Comparison of ENCODE assay signal across 1 cellular context in genomic region chr19:48899781-48900476, GRCh38.
TF ChIP-seq lines count a peak whose summit lies in the region.

Gene NUCB1 (plus strand): TSS chr19:48900312. CDS start chr19:48900797, 485 bp downstream.

TF ChIP-seq in HepG2, 621 proteins besides CTCF, POLR2A, EP300 and RAD21 (continued from another document and continues in another):
- TF ChIP-seq NCOA2 (CRISPR knock-in tag; IDR thresholded peaks at IDR 0.05) (no peak), CREB1 (IDR thresholded peaks at IDR 0.05) (peak; percentile 59; the same call in 1 of the 2 replicates), CREB1 (CRISPR knock-in tag; IDR thresholded peaks at IDR 0.05) (peak; percentile 86; the same call in 1 of the 2 replicates), ZKSCAN8 (CRISPR knock-in tag; IDR thresholded peaks at IDR 0.05; ENCODE audit: borderline replicate concordance) (no peak), SIN3A (IDR thresholded peaks at IDR 0.05; ENCODE audit: borderline replicate concordance, low read depth, low read length) (peak; percentile 44; the same call in 1 of the 2 replicates), FOXK2 (IDR thresholded peaks at IDR 0.05) (no peak), ZNF720 (CRISPR knock-in tag; IDR thresholded peaks at IDR 0.05) (no peak), TOPORS (CRISPR knock-in tag; IDR thresholded peaks at IDR 0.05) (no peak), MIXL1 (CRISPR knock-in tag; IDR thresholded peaks at IDR 0.05) (no peak), NFE2L2 (IDR thresholded peaks at IDR 0.05; ENCODE audit: low read length) (no peak), ATF1 (CRISPR knock-in tag; IDR thresholded peaks at IDR 0.05) (peak; percentile 77; the same call in 1 of the 2 replicates), NR0B2 (CRISPR knock-in tag; IDR thresholded peaks at IDR 0.05) (no peak), RFX1 (IDR thresholded peaks at IDR 0.05) (no peak), GATAD2A (CRISPR knock-in tag; IDR thresholded peaks at IDR 0.05) (peak; percentile 55), NFE2 (CRISPR knock-in tag; IDR thresholded peaks at IDR 0.05) (0 out of 2 replicates have a peak, but pooled peaks have one; percentile 7), ZNF501 (CRISPR knock-in tag; IDR thresholded peaks at IDR 0.05) (peak; percentile 74; the same call in 1 of the 2 replicates), THYN1 (CRISPR knock-in tag; IDR thresholded peaks at IDR 0.05; ENCODE audit: borderline replicate concordance, low read depth) (no peak), HBP1 (CRISPR knock-in tag; IDR thresholded peaks at IDR 0.05; ENCODE audit: low read depth) (no peak), ZNF678 (CRISPR knock-in tag; IDR thresholded peaks at IDR 0.05) (no peak), ZNF557 (CRISPR knock-in tag; IDR thresholded peaks at IDR 0.05) (peak; percentile 66), KDM5A (IDR thresholded peaks at IDR 0.05; ENCODE audit: borderline replicate concordance, low read length) (peak; percentile 64; the same call in 1 of the 2 replicates), MIER3 (CRISPR knock-in tag; IDR thresholded peaks at IDR 0.05; ENCODE audit: borderline replicate concordance) (peak; percentile 64; the same call in 1 of the 2 replicates), MTA1 (CRISPR knock-in tag; IDR thresholded peaks at IDR 0.05; ENCODE audit: borderline replicate concordance) (0 out of 2 replicates have a peak, but pooled peaks have one; percentile 32), SKI (IDR thresholded peaks at IDR 0.05; ENCODE audit: partially characterized antibody) (no peak), ZNF713 (CRISPR knock-in tag; IDR thresholded peaks at IDR 0.05) (no peak), MYC (CRISPR knock-in tag; IDR thresholded peaks at IDR 0.05; ENCODE audit: borderline replicate concordance) (peak; percentile 55; the same call in 1 of the 2 replicates), GATAD1 (CRISPR knock-in tag; IDR thresholded peaks at IDR 0.05) (peak; percentile 68), ZBTB44 (CRISPR knock-in tag; IDR thresholded peaks at IDR 0.05) (no peak), NONO (IDR thresholded peaks at IDR 0.05) (no peak), NONO (CRISPR knock-in tag; conservative IDR thresholded peaks at IDR 0.05) (peak; percentile 20; the same call in 1 of the 2 replicates), ZNF367 (CRISPR knock-in tag; IDR thresholded peaks at IDR 0.05; ENCODE audit: borderline replicate concordance) (no peak), NR2F1 (CRISPR knock-in tag; IDR thresholded peaks at IDR 0.05) (peak in 1 of 2 experiments; percentile 10; a peak in 2 of 4 replicates), TGIF2 (CRISPR knock-in tag; IDR thresholded peaks at IDR 0.05) (no peak), JARID2 (CRISPR knock-in tag; IDR thresholded peaks at IDR 0.05; ENCODE audit: insufficient replicate concordance) (no peak), ZNF704 (CRISPR knock-in tag; IDR thresholded peaks at IDR 0.05; ENCODE audit: borderline replicate concordance) (0 out of 2 replicates have a peak, but pooled peaks have one; percentile 30), NFYC (CRISPR knock-in tag; IDR thresholded peaks at IDR 0.05) (peak; percentile 83), E2F1 (CRISPR knock-in tag; IDR thresholded peaks at IDR 0.05) (peak; percentile 90), FOXP4 (CRISPR knock-in tag; IDR thresholded peaks at IDR 0.05) (peak; percentile 52), DMAP1 (CRISPR knock-in tag; IDR thresholded peaks at IDR 0.05) (peak; percentile 57; the same call in 1 of the 2 replicates), ZNF737 (CRISPR knock-in tag; IDR thresholded peaks at IDR 0.05; ENCODE audit: borderline replicate concordance) (no peak), ZNF224 (CRISPR knock-in tag; IDR thresholded peaks at IDR 0.05) (peak; percentile 73; the same call in 1 of the 2 replicates)
- TF ChIP-seq, protein P1, sequence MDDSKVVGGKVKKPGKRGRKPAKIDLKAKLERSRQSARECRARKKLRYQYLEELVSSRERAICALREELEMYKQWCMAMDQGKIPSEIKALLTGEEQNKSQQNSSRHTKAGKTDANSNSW (CRISPR knock-in tag; IDR thresholded peaks at IDR 0.05; ENCODE audit: borderline replicate concordance) = no peak
- TF ChIP-seq, protein P2, sequence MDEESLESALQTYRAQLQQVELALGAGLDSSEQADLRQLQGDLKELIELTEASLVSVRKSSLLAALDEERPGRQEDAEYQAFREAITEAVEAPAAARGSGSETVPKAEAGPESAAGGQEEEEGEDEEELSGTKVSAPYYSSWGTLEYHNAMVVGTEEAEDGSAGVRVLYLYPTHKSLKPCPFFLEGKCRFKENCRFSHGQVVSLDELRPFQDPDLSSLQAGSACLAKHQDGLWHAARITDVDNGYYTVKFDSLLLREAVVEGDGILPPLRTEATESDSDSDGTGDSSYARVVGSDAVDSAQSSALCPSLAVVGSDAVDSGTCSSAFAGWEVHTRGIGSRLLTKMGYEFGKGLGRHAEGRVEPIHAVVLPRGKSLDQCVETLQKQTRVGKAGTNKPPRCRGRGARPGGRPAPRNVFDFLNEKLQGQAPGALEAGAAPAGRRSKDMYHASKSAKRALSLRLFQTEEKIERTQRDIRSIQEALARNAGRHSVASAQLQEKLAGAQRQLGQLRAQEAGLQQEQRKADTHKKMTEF (CRISPR knock-in tag; IDR thresholded peaks at IDR 0.05) = peak; percentile 31; the same call in 1 of the 2 replicates
- TF ChIP-seq, protein P3, sequence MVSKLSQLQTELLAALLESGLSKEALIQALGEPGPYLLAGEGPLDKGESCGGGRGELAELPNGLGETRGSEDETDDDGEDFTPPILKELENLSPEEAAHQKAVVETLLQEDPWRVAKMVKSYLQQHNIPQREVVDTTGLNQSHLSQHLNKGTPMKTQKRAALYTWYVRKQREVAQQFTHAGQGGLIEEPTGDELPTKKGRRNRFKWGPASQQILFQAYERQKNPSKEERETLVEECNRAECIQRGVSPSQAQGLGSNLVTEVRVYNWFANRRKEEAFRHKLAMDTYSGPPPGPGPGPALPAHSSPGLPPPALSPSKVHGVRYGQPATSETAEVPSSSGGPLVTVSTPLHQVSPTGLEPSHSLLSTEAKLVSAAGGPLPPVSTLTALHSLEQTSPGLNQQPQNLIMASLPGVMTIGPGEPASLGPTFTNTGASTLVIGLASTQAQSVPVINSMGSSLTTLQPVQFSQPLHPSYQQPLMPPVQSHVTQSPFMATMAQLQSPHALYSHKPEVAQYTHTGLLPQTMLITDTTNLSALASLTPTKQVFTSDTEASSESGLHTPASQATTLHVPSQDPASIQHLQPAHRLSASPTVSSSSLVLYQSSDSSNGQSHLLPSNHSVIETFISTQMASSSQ (IDR thresholded peaks at IDR 0.05; ENCODE audit: low read depth) = no peak
- TF ChIP-seq, protein P3 (CRISPR knock-in tag; IDR thresholded peaks at IDR 0.05; ENCODE audit: borderline replicate concordance) = peak; percentile 61; the same call in 1 of the 2 replicates
- TF ChIP-seq, protein P4, sequence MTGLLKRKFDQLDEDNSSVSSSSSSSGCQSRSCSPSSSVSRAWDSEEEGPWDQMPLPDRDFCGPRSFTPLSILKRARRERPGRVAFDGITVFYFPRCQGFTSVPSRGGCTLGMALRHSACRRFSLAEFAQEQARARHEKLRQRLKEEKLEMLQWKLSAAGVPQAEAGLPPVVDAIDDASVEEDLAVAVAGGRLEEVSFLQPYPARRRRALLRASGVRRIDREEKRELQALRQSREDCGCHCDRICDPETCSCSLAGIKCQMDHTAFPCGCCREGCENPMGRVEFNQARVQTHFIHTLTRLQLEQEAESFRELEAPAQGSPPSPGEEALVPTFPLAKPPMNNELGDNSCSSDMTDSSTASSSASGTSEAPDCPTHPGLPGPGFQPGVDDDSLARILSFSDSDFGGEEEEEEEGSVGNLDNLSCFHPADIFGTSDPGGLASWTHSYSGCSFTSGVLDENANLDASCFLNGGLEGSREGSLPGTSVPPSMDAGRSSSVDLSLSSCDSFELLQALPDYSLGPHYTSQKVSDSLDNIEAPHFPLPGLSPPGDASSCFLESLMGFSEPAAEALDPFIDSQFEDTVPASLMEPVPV (CRISPR knock-in tag; IDR thresholded peaks at IDR 0.05) = 0 out of 2 replicates have a peak, but pooled peaks have one; percentile 54
- TF ChIP-seq, protein P5, sequence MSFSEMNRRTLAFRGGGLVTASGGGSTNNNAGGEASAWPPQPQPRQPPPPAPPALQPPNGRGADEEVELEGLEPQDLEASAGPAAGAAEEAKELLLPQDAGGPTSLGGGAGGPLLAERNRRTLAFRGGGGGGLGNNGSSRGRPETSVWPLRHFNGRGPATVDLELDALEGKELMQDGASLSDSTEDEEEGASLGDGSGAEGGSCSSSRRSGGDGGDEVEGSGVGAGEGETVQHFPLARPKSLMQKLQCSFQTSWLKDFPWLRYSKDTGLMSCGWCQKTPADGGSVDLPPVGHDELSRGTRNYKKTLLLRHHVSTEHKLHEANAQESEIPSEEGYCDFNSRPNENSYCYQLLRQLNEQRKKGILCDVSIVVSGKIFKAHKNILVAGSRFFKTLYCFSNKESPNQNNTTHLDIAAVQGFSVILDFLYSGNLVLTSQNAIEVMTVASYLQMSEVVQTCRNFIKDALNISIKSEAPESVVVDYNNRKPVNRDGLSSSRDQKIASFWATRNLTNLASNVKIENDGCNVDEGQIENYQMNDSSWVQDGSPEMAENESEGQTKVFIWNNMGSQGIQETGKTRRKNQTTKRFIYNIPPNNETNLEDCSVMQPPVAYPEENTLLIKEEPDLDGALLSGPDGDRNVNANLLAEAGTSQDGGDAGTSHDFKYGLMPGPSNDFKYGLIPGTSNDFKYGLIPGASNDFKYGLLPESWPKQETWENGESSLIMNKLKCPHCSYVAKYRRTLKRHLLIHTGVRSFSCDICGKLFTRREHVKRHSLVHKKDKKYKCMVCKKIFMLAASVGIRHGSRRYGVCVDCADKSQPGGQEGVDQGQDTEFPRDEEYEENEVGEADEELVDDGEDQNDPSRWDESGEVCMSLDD (CRISPR knock-in tag; IDR thresholded peaks at IDR 0.05; ENCODE audit: borderline replicate concordance) = no peak
